Comparison of ENCODE assay signal across 28 cellular contexts in the genomic region with DNA sequence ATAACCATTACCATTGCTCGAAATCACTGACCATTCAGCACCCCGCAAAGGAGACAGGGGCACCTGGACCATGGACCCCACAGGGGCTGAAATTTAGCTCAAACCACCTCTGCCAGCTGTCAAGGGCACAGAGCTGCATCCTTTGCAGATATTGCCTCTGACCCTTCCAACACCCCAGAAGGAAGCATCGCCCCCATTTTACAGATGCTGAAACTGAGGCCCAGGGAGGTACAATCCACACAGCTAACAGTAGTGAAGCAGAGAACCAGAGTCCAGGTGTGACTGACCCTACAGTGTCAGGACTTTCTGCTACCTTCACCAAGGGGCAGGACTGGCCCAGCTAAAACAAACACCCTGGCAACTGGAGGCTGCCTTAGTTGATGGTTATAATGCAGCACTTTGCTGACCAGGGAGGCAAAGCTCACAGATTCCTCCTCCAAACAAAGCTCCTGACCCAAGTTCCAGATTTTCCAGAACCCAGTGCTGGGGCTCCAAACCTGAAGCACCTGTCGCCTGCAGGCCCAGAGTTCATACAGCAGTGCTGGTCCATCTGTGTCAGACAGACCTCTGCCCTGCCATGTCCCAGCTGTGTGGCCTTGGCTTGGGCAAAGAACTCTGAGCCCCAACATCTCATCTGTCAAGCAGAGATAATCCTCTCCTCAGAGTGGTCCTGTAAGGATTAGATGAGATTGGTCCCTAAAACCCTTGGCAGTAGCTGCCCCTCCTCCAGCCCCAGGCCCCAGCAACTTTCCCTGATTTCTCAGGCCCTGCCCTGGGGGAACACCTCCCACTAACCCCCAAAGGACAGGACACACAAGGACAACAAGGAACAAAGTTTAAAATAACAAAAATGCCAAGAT.
"Had no signal": no experiment of that assay in that cellular context is flagged by ENCODE, and none has a peak within 500 bp of the region (broad histone marks: within the 10 kb centered on the region; RNA-seq: fewer than 3 reads in every experiment).

No MANE protein-coding gene starts in this region.

- H3K27me3 Mint-ChIP-seq: activated naive CD8-positive, alpha-beta T cell; activated T-helper 17 cell treated with anti-CD3 and anti-CD28 coated beads, Interleukin-2, amount 50 U/mL, for 72 hours had no signal

- H3K36me3 ChIP-seq: adrenal gland, ascending aorta, brain microvascular endothelial cell, left ventricle myocardium inferior, prostate gland, right atrium auricular region had no signal

- H3K9me3 ChIP-seq: adrenal gland, ascending aorta, left ventricle myocardium inferior, prostate gland, right atrium auricular region, tibial artery had no signal

- H3K27ac ChIP-seq: ascending aorta, brain microvascular endothelial cell, foreskin keratinocyte, left ventricle myocardium inferior, prostate gland, right atrium auricular region, tibial artery, VCaP had no signal

- H3K4me3 Mint-ChIP-seq: activated CD8-positive, alpha-beta T cell treated with anti-CD3 and anti-CD28 coated beads, Interleukin-2, amount 10 ng/mL, durations not matched to agents 7 days and 5 days; activated naive CD8-positive, alpha-beta T cell; activated T-helper 17 cell treated with anti-CD3 and anti-CD28 coated beads, Interleukin-2, amount 50 U/mL, for 72 hours; dendritic cell treated with granulocyte-macrophage colony-stimulating factor and Interleukin-4, amounts not matched to agents 40 ng/mL and 50 ng/mL, for 4 days; mesothelial cell of epicardium; natural killer cell had no signal

- H3K9me3 Mint-ChIP-seq: activated T-helper 17 cell treated with anti-CD3 and anti-CD28 coated beads, Interleukin-2, amount 50 U/mL, for 72 hours; dendritic cell treated with granulocyte-macrophage colony-stimulating factor and Interleukin-4, amounts not matched to agents 40 ng/mL and 50 ng/mL, for 4 days; mesothelial cell of epicardium; natural killer cell had no signal

- H3K27ac Mint-ChIP-seq: activated CD8-positive, alpha-beta T cell treated with anti-CD3 and anti-CD28 coated beads, Interleukin-2, amount 10 ng/mL, durations not matched to agents 7 days and 5 days; activated naive CD8-positive, alpha-beta T cell; dendritic cell treated with granulocyte-macrophage colony-stimulating factor and Interleukin-4, amounts not matched to agents 40 ng/mL and 50 ng/mL, for 4 days; natural killer cell had no signal

- ATAC-seq: activated CD8-positive, alpha-beta T cell treated with anti-CD3 and anti-CD28 coated beads, Interleukin-2, amount 10 ng/mL, durations not matched to agents 7 days and 5 days; activated T-helper 17 cell treated with anti-CD3 and anti-CD28 coated beads, Interleukin-2, amount 50 U/mL, for 72 hours; foreskin keratinocyte; natural killer cell; stimulated activated naive CD8-positive, alpha-beta T cell treated with anti-CD3 and anti-CD28 coated beads, Interleukin-15, Interleukin-2, amounts not matched to agents 100 U/mL and 50 U/mL, for 24 hours had no signal

- DNase-seq: activated CD4-positive, alpha-beta T cell treated with anti-CD3 and anti-CD28 coated beads for 1 hour; activated CD4-positive, alpha-beta T cell treated with anti-CD3 and anti-CD28 coated beads, Interleukin-2, amount 50 U/mL, for 1 hour; activated CD8-positive, alpha-beta T cell treated with anti-CD3 and anti-CD28 coated beads, Interleukin-2, amount 10 ng/mL, durations not matched to agents 7 days and 5 days; activated naive CD4-positive, alpha-beta T cell; activated T-cell treated with anti-CD3 and anti-CD28 coated beads, Interleukin-2, amount 50 U/mL, for 1 hour; adrenal gland; brain microvascular endothelial cell; caudate nucleus; effector CD4-positive, alpha-beta T cell; erythroblast; foreskin keratinocyte; hippocampal formation; kidney glomerular epithelial cell; left ventricle myocardium inferior; mammary epithelial cell; natural killer cell; stimulated activated CD4-positive, alpha-beta T cell treated with anti-CD3 and anti-CD28 coated beads, Interleukin-4, amount 100 ng/mL, for 24 hours; stimulated activated naive CD8-positive, alpha-beta T cell treated with anti-CD3 and anti-CD28 coated beads, Interleukin-15, Interleukin-2, amounts not matched to agents 100 U/mL and 50 U/mL, for 24 hours; tibial artery had no signal

- FAIRE-seq: urothelium cell line had no signal

- H3K4me3 ChIP-seq: adrenal gland, ascending aorta, left ventricle myocardium inferior, prostate gland, right atrium auricular region, tibial artery had no signal

- H3K36me3 Mint-ChIP-seq: activated naive CD8-positive, alpha-beta T cell; mesothelial cell of epicardium; natural killer cell had no signal

- H3K27me3 ChIP-seq: adrenal gland, ascending aorta, brain microvascular endothelial cell, foreskin keratinocyte, right atrium auricular region, tibial artery had no signal

- H3K4me1 ChIP-seq: ascending aorta, foreskin keratinocyte, tibial artery had no signal
